Comparison of ENCODE assay signal across 9 cellular contexts in genomic region chr5:151675225-151675955, GRCh38. TPM values are rescaled to one million over a fixed set of nuclear protein-coding genes. Genes with fewer than 3 reads are reported as not detected.
A peak's percentile ranks its signal among the peaks of the same experiment; 100 is the strongest.
DNase-seq lines count a peak whose midpoint lies in the region; ATAC-seq, FAIRE-seq and TF ChIP-seq lines count a peak whose summit lies in the region.
"Had no signal": no experiment of that assay in that cellular context is flagged by ENCODE, and none has a peak within 500 bp of the region (broad histone marks: within the 10 kb centered on the region; RNA-seq: fewer than 3 reads in every experiment).

No MANE protein-coding gene starts in this region.

- H3K4me3 ChIP-seq in bronchial epithelial cell (ENCODE audit: low read depth, low read length), result no peak overlapping the region
- H3K4me3 ChIP-seq in mesodermal cell (ENCODE audit: extremely low read depth, insufficient read depth, low read length, poor library complexity, severe bottlenecking), result no peak overlapping the region

- H3K4me1 Mint-ChIP-seq in stimulated activated naive CD8-positive, alpha-beta T cell treated with anti-CD3 and anti-CD28 coated beads, Interleukin-15, amount 100 ng/mL, for 72 hours, result peaks cover 7% of the 10 kb centered on the region
- H3K4me1 Mint-ChIP-seq: B cell had no signal

- H3K4me3 Mint-ChIP-seq in stimulated activated naive CD8-positive, alpha-beta T cell treated with anti-CD3 and anti-CD28 coated beads, Interleukin-15, amount 100 ng/mL, for 72 hours, result no peak overlapping the region
- H3K4me3 Mint-ChIP-seq: B cell had no signal

- 100% methylated on average over 1 of the region's 1 CpG for WGBS in mesodermal cell (ENCODE audit: insufficient coverage in 2 of 2), 2 experiments

- H3K27me3 Mint-ChIP-seq in stimulated activated naive CD8-positive, alpha-beta T cell treated with anti-CD3 and anti-CD28 coated beads, Interleukin-15, amount 100 ng/mL, for 72 hours, result no peaks in the 10 kb centered on the region
- H3K27me3 Mint-ChIP-seq: B cell had no signal

- no peaks in the 10 kb centered on the region for H3K27me3 ChIP-seq in bronchial epithelial cell (ENCODE audit: control insufficient read depth, insufficient read depth, low read length)

- H3K36me3 ChIP-seq in bronchial epithelial cell (ENCODE audit: control insufficient read depth, insufficient read depth, low read length), result no peaks in the 10 kb centered on the region
- H3K36me3 ChIP-seq in mesodermal cell (ENCODE audit: control insufficient read depth, insufficient read depth, low read length), result peaks cover 92% of the 10 kb centered on the region

- TF ChIP-seq CTCF in bronchial epithelial cell (IDR thresholded peaks at IDR 0.05; ENCODE audit: insufficient read depth, low read length, severe bottlenecking), result no peak

- no peaks in the 10 kb centered on the region for H3K9me3 ChIP-seq in mesodermal cell (ENCODE audit: control insufficient read depth, low read length)

- peak overlapping the region; percentile 88 for H3K27ac ChIP-seq in mesodermal cell (ENCODE audit: low read depth, low read length, severe bottlenecking)

- no peaks in the 10 kb centered on the region for H3K9me3 Mint-ChIP-seq in stimulated activated naive CD8-positive, alpha-beta T cell treated with anti-CD3 and anti-CD28 coated beads, Interleukin-15, amount 100 ng/mL, for 72 hours

- ATAC-seq in stimulated activated naive CD8-positive, alpha-beta T cell treated with anti-CD3 and anti-CD28 coated beads, Interleukin-15, amount 100 ng/mL, for 72 hours, result peak; percentile 55
- no peak for ATAC-seq in stimulated activated naive CD8-positive, alpha-beta T cell treated with anti-CD3 and anti-CD28 coated beads, Interleukin-15, Interleukin-2, amounts not matched to agents 100 U/mL and 50 U/mL, for 24 hours
- no peak for ATAC-seq in GM21381 (IDR thresholded peaks at IDR 0.05; ENCODE audit: unreplicated experiment)

- peak overlapping the region in 1 of 2 donors; percentile 28 for H3K27ac Mint-ChIP-seq in stimulated activated naive CD8-positive, alpha-beta T cell treated with anti-CD3 and anti-CD28 coated beads, Interleukin-15, amount 100 ng/mL, for 72 hours
- H3K27ac Mint-ChIP-seq: B cell had no signal

- no peak for FAIRE-seq in bronchial epithelial cell (lab: Jason Lieb, UNC)

- peaks cover 91% of the 10 kb centered on the region for H3K4me1 ChIP-seq in mesodermal cell (ENCODE audit: control insufficient read depth, insufficient read depth, low read length, poor library complexity, severe bottlenecking)

- DNase-seq in stimulated activated naive CD8-positive, alpha-beta T cell treated with anti-CD3 and anti-CD28 coated beads, Interleukin-15, amount 100 ng/mL, for 72 hours, result no peak
- no peak for DNase-seq in stimulated activated naive CD8-positive, alpha-beta T cell treated with anti-CD3 and anti-CD28 coated beads, Interleukin-15, Interleukin-2, amounts not matched to agents 100 U/mL and 50 U/mL, for 24 hours
- DNase-seq in bronchial epithelial cell (ENCODE audit: low read depth), result peak; percentile 51
- DNase-seq in NCI-H446 treated with DMSO at 0.1 percent for 48 hours (lab: John Stamatoyannopoulos, UW), result no peak
- DNase-seq in NCI-H446 (lab: John Stamatoyannopoulos, UW), result no peak
- no peak for DNase-seq in pons (ENCODE audit: low spot score)

RNA-seq across cellular contexts. Expression of gene SPARC, which starts 11.3 kb away (rescaled TPM):
- total RNA-seq in bronchial epithelial cell, result 10.5 and 22.6 TPM in 2 replicates
- 2,112 TPM for polyA plus RNA-seq in mesodermal cell (2013, experiment 1 of 2)
- polyA plus RNA-seq in mesodermal cell (2013, experiment 2 of 2), result 2,024 TPM
- total RNA-seq: B cell had no signal
